Comparison of ENCODE assay signal across 21 cellular contexts in genomic region chr6:166650824-166651223, GRCh38.
"Had no signal": no experiment of that assay in that cellular context is flagged by ENCODE, and none has a peak within 500 bp of the region (broad histone marks: within the 10 kb centered on the region; RNA-seq: fewer than 3 reads in every experiment).

No MANE protein-coding gene starts in this region.

- H3K9me3 ChIP-seq: colonic mucosa, esophagus squamous epithelium, ovary, psoas muscle, sigmoid colon, thyroid gland, vagina had no signal

- H3K4me3 ChIP-seq: colonic mucosa, esophagus squamous epithelium, lung, ovary, psoas muscle, sigmoid colon, thyroid gland, vagina had no signal

- H3K27ac ChIP-seq: colonic mucosa, esophagus squamous epithelium, ovary, psoas muscle, sigmoid colon, thyroid gland, vagina had no signal

- H3K36me3 ChIP-seq: colonic mucosa, esophagus squamous epithelium, ovary, sigmoid colon, thyroid gland, vagina had no signal

- DNase-seq: colonic mucosa; dermis blood vessel endothelial cell; effector memory CD8-positive, alpha-beta T cell; erythroblast; esophagus squamous epithelium; foreskin melanocyte; glutamatergic neuron; hypothalamus; kidney; natural killer cell; occipital lobe; ovary; posterior cingulate gyrus; psoas muscle; right cardiac atrium; sigmoid colon; stimulated activated naive B cell treated with anti-CD40 and anti-IgM and Interleukin-4, amounts not matched to agents 10 μg/mL and 1 μg/mL and 100 μg/mL, for 72 hours; thyroid gland had no signal

- H3K27me3 ChIP-seq: colonic mucosa, ovary, sigmoid colon, thyroid gland, vagina had no signal

- H3K4me1 ChIP-seq: colonic mucosa, esophagus squamous epithelium, psoas muscle, sigmoid colon, vagina had no signal

- ATAC-seq: effector memory CD8-positive, alpha-beta T cell; left lobe of liver; natural killer cell; psoas muscle; right cardiac atrium; stimulated activated naive B cell treated with anti-CD40 and anti-IgM and Interleukin-4, amounts not matched to agents 10 μg/mL and 1 μg/mL and 100 μg/mL, for 72 hours had no signal
